Comparison of ENCODE assay signal across 9 cellular contexts in genomic region chr12:26473291-26473690, GRCh38.
DNase-seq lines count a peak whose midpoint lies in the region; ATAC-seq, FAIRE-seq and TF ChIP-seq lines count a peak whose summit lies in the region.
"Had no signal": no experiment of that assay in that cellular context is flagged by ENCODE, and none has a peak within 500 bp of the region (broad histone marks: within the 10 kb centered on the region; RNA-seq: fewer than 3 reads in every experiment).

No MANE protein-coding gene starts in this region.

- 43% methylated on average over 1 of the region's 1 CpG for WGBS in esophagus muscularis mucosa
- WGBS in smooth muscle cell (ENCODE audit: low lambda C conversion rate): 90% methylated on average over 1 of the region's 1 CpG

- no peak for TF ChIP-seq EP300 in esophagus muscularis mucosa (IDR thresholded peaks at IDR 0.05)

- H3K27ac ChIP-seq in esophagus muscularis mucosa (replicated peaks in 1 of 4): no peak overlapping the region
- H3K27ac ChIP-seq in smooth muscle cell (ENCODE audit: low read depth): no peak overlapping the region

- ATAC-seq in GM19043 (IDR thresholded peaks at IDR 0.05; ENCODE audit: low read depth, unreplicated experiment) (peak; percentile 86), HG03025 (IDR thresholded peaks at IDR 0.05; ENCODE audit: low FRiP score, unreplicated experiment) (peak; percentile 89)

- H2AFZ ChIP-seq in smooth muscle cell (ENCODE audit: low read depth): no peak overlapping the region

- no peak for TF ChIP-seq POLR2A in esophagus muscularis mucosa (IDR thresholded peaks at IDR 0.05; ENCODE audit: low read depth)

- H3K4me2 ChIP-seq in smooth muscle cell: no peak overlapping the region

- H3K9me3 ChIP-seq in esophagus muscularis mucosa: no peaks in the 10 kb centered on the region
- no peaks in the 10 kb centered on the region for H3K9me3 ChIP-seq in smooth muscle cell (replicated peaks; ENCODE audit: low read depth)

- H3K36me3 ChIP-seq in esophagus muscularis mucosa: peaks cover 0 to 25% (median 8%) of the 10 kb centered on the region in 4 donors
- H3K36me3 ChIP-seq in smooth muscle cell (ENCODE audit: low read depth): no peaks in the 10 kb centered on the region

- no peak overlapping the region for H3K9ac ChIP-seq in smooth muscle cell (ENCODE audit: low read depth)

- H3K4me3 ChIP-seq in esophagus muscularis mucosa (no peak overlapping the region), smooth muscle cell (no peak overlapping the region)

- intact Hi-C loops in head of caudate nucleus (cut with DNase I) (no loop called here), esophagus muscularis mucosa (cut with DNase I) (no loop called here)

- peak; percentile 78 for DNase-seq in RCC 7860 (ENCODE audit: low spot score)
- peak; percentile 46 for DNase-seq in pons (ENCODE audit: low spot score)
- no peak for DNase-seq in head of caudate nucleus
- DNase-seq in esophagus muscularis mucosa (ENCODE audit: extremely low spot score): no peak
- no peak for DNase-seq in smooth muscle cell (lab: John Stamatoyannopoulos, UW; ENCODE audit: unreplicated experiment)
- DNase-seq in NCI-H226: no peak

- TF ChIP-seq CTCF in esophagus muscularis mucosa (IDR thresholded peaks at IDR 0.05) (no peak), smooth muscle cell (IDR thresholded peaks at IDR 0.05; ENCODE audit: borderline replicate concordance, insufficient read depth, poor library complexity, severe bottlenecking) (no peak)

- H4K20me1 ChIP-seq in smooth muscle cell (ENCODE audit: low read depth): no peaks in the 10 kb centered on the region

- FAIRE-seq in RCC 7860 (lab: Jason Lieb, UNC): peak; percentile 94
- FAIRE-seq: endometrium had no signal

- no peaks in the 10 kb centered on the region for H3K27me3 ChIP-seq in esophagus muscularis mucosa
- no peaks in the 10 kb centered on the region for H3K27me3 ChIP-seq in smooth muscle cell (ENCODE audit: low read depth)

- H3K4me1 ChIP-seq in esophagus muscularis mucosa: no peaks in the 10 kb centered on the region
- H3K4me1 ChIP-seq in smooth muscle cell (ENCODE audit: low read depth): no peaks in the 10 kb centered on the region

- H3F3A ChIP-seq in smooth muscle cell (ENCODE audit: low read depth): no peaks in the 10 kb centered on the region

- H3K79me2 ChIP-seq in smooth muscle cell (ENCODE audit: low read depth): no peaks in the 10 kb centered on the region

Comparison
In these comparisons a context has a peak if more than half of its experiments do, and no peak if none do; other contexts are left out.
1. DNase-seq: peak in RCC 7860 (single experiment) and pons (single experiment); none in head of caudate nucleus (0 of 42), esophagus muscularis mucosa (single experiment), smooth muscle cell (single experiment) and NCI-H226 (single experiment).